In the genomic region with DNA sequence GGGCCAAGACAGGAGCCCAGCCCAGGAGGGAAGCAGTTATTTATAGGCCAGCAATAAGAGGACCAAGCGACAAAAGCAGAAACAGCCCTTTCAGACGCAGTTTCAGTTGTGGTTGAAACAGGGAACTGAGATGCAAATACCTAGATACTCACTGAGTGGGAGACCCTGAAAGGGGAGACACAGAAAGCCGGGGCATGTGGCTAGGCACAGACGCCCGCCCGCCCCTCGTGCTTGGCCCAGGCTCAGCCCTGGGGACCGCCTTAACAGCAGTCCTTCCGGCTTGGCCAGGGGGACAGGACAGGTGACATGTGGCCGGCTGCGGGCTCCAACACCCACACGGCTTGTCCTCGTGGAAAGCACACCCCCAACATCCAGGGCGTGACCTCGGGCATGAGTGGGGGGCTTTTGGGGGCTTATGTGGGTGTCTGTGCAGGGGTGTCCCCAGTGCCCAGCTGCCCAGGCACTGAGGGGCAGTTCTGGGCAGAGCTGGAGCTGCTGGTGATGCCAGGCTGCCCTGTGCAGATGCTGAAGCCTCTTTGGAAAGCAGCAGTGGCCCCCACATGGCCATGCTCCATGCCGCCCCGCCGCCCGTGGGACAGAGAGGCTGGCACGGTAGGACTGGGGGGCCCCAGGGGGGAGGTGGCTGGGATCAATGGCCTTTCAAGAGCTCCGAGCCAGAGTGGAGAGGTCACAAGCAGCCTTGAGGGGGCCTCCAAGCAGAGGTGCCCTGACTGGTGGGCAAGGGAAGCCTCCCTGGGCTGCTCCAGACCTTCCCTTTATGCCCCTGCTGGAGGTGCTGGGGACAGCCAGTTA, we compare ENCODE assay signal across 8 cellular contexts. TPM values are rescaled to one million over a fixed set of nuclear protein-coding genes. Genes with fewer than 3 reads are reported as not detected.
A peak's percentile ranks its signal among the peaks of the same experiment; 100 is the strongest.
DNase-seq lines count a peak whose midpoint lies in the region; ATAC-seq and TF ChIP-seq lines count a peak whose summit lies in the region.

No MANE protein-coding gene starts in this region.

- peak; percentile 93 for DNase-seq in GM12865 (ENCODE audit: low read depth)
- DNase-seq in central memory CD8-positive, alpha-beta T cell (ENCODE audit: low spot score in 2 of 2): no peak
- DNase-seq in COLO668 (lab: John Stamatoyannopoulos, UW; ENCODE audit: unreplicated experiment): no peak
- no peak for DNase-seq in activated CD4-positive, alpha-beta T cell treated with anti-CD3 and anti-CD28 coated beads, Interleukin-2, amount 10 ng/mL, durations not matched to agents 24 days and 14 days
- DNase-seq in GM03348 (ENCODE audit: low spot score): no peak
- DNase-seq in NCI-H345 (lab: John Stamatoyannopoulos, UW): no peak

- H3K4me1 Mint-ChIP-seq in central memory CD8-positive, alpha-beta T cell: no peaks in the 10 kb centered on the region
- H3K4me1 Mint-ChIP-seq in activated CD4-positive, alpha-beta T cell treated with anti-CD3 and anti-CD28 coated beads, Interleukin-2, amount 10 ng/mL, durations not matched to agents 24 days and 14 days: peaks cover 2% of the 10 kb centered on the region

- no peak overlapping the region for H3K4me3 Mint-ChIP-seq in central memory CD8-positive, alpha-beta T cell
- no peak overlapping the region for H3K4me3 Mint-ChIP-seq in activated CD4-positive, alpha-beta T cell treated with anti-CD3 and anti-CD28 coated beads, Interleukin-2, amount 10 ng/mL, durations not matched to agents 24 days and 14 days

- intact Hi-C loops in activated CD4-positive, alpha-beta T cell treated with anti-CD3 and anti-CD28 coated beads, Interleukin-2, amount 10 ng/mL, durations not matched to agents 24 days and 14 days (cut with micrococcal nuclease): no loop called here

- peaks cover 12% of the 10 kb centered on the region for H3K27me3 Mint-ChIP-seq in central memory CD8-positive, alpha-beta T cell
- no peaks in the 10 kb centered on the region for H3K27me3 Mint-ChIP-seq in activated CD4-positive, alpha-beta T cell treated with anti-CD3 and anti-CD28 coated beads, Interleukin-2, amount 10 ng/mL, durations not matched to agents 24 days and 14 days

- no peaks in the 10 kb centered on the region for H3K36me3 Mint-ChIP-seq in central memory CD8-positive, alpha-beta T cell (ENCODE audit: insufficient read depth)
- H3K36me3 Mint-ChIP-seq in activated CD4-positive, alpha-beta T cell treated with anti-CD3 and anti-CD28 coated beads, Interleukin-2, amount 10 ng/mL, durations not matched to agents 24 days and 14 days (ENCODE audit: low read depth): no peaks in the 10 kb centered on the region

- H3K9me3 Mint-ChIP-seq in central memory CD8-positive, alpha-beta T cell: no peaks in the 10 kb centered on the region
- H3K9me3 Mint-ChIP-seq in activated CD4-positive, alpha-beta T cell treated with anti-CD3 and anti-CD28 coated beads, Interleukin-2, amount 10 ng/mL, durations not matched to agents 24 days and 14 days: no peaks in the 10 kb centered on the region

- H3K4me3 ChIP-seq in GM12865 (ENCODE audit: low read depth, low read length): peak overlapping the region; percentile 32

- TF ChIP-seq CTCF in GM12865 (IDR thresholded peaks at IDR 0.05; ENCODE audit: insufficient read depth, low read depth, low read length, missing control alignments): no peak

- ATAC-seq in GM21381 (IDR thresholded peaks at IDR 0.05; ENCODE audit: unreplicated experiment) (peak; percentile 82), HG03439 (IDR thresholded peaks at IDR 0.05; ENCODE audit: unreplicated experiment) (peak; percentile 66)
- ATAC-seq in central memory CD8-positive, alpha-beta T cell (replicated peaks; ENCODE audit: extremely low read depth, poor library complexity, severe bottlenecking): peak; percentile 19

- no peak overlapping the region for H3K27ac Mint-ChIP-seq in central memory CD8-positive, alpha-beta T cell (ENCODE audit: low read depth)
- no peak overlapping the region for H3K27ac Mint-ChIP-seq in activated CD4-positive, alpha-beta T cell treated with anti-CD3 and anti-CD28 coated beads, Interleukin-2, amount 10 ng/mL, durations not matched to agents 24 days and 14 days

RNA-seq across cellular contexts. Expression of gene PLD4, which starts 2.1 kb away (rescaled TPM):
- 0.07 and 0.21 TPM in 2 replicates for total RNA-seq in activated CD4-positive, alpha-beta T cell treated with anti-CD3 and anti-CD28 coated beads, Interleukin-2, amount 10 ng/mL, durations not matched to agents 24 days and 14 days

RNA-seq across cellular contexts. Expression of gene AHNAK2, which starts 51.3 kb away (rescaled TPM):
- total RNA-seq in activated CD4-positive, alpha-beta T cell treated with anti-CD3 and anti-CD28 coated beads, Interleukin-2, amount 10 ng/mL, durations not matched to agents 24 days and 14 days: 0.02 TPM in 2 replicates

RNA-seq across cellular contexts. Expression of gene CLBA1, which starts 58.8 kb away (rescaled TPM):
- total RNA-seq in activated CD4-positive, alpha-beta T cell treated with anti-CD3 and anti-CD28 coated beads, Interleukin-2, amount 10 ng/mL, durations not matched to agents 24 days and 14 days: 2.4 and 2.5 TPM in 2 replicates

Comparison
In these comparisons a context has a peak if more than half of its experiments do, and no peak if none do; other contexts are left out.
1. ATAC-seq: peak in every context shown above with its lines; median percentile 82 in GM21381; 66 in HG03439; 19 in central memory CD8-positive, alpha-beta T cell.